ENCODE assay signal across 14 cellular contexts in the genomic region with DNA sequence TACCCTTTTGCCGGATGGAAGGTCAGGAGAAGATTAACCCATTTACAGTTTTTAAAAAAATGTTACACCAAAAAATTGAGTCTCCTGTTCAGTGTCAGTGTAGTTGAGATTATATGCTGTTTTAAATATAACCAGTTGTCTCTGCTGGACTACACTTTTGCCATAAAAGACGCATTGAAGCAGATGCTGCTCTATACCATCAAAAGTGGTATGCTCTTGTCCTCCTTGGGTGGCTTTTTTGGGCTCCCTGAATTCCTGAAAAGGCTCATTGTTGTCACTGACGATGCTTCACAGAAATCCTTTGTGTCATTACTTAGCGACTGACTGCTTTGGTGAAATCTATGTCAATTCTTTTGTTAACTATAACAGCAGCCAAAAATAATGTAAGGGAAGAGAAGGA.
DNase-seq lines count a peak whose midpoint lies in the region; TF ChIP-seq lines count a peak whose summit lies in the region.
"Had no signal": no experiment of that assay in that cellular context is flagged by ENCODE, and none has a peak within 500 bp of the region (broad histone marks: within the 10 kb centered on the region; RNA-seq: fewer than 3 reads in every experiment).

No MANE protein-coding gene starts in this region.

- H3K36me3 ChIP-seq in BLaER1 (no peaks in the 10 kb centered on the region), HEK293 (ENCODE audit: control insufficient read depth in 2 of 2, insufficient read depth in 1 of 2, low read length in 2 of 2) (no peaks in the 10 kb centered on the region), endodermal cell (ENCODE audit: control insufficient read depth, insufficient read depth, low read length) (no peaks in the 10 kb centered on the region), neural progenitor cell (no peaks in the 10 kb centered on the region)
- H3K36me3 ChIP-seq: BE2C, MG63 had no signal

- no peaks in the 10 kb centered on the region for H3K9me3 Mint-ChIP-seq in endodermal cell
- peaks cover 6% of the 10 kb centered on the region for H3K9me3 Mint-ChIP-seq in neural progenitor cell
- H3K9me3 Mint-ChIP-seq: CD4-positive, CD25-positive, alpha-beta regulatory T cell had no signal

- H3K27ac Mint-ChIP-seq in endodermal cell (no peak overlapping the region), neural progenitor cell (peak overlapping the region; percentile 11)
- H3K27ac Mint-ChIP-seq: CD4-positive, CD25-positive, alpha-beta regulatory T cell had no signal

- H3K36me3 Mint-ChIP-seq in endodermal cell (ENCODE audit: low read depth) (peaks cover 1% of the 10 kb centered on the region), neural progenitor cell (peaks cover 4% of the 10 kb centered on the region)

- WGBS in endodermal cell (ENCODE audit: insufficient coverage in 1 of 2, insufficient read length in 1 of 2), 2 experiments = 59 to 78% methylated on average over 1 to 4 of the region's 4 CpGs

- CTCF ChIA-PET in HEK293 (lab: Yijun Ruan, JAX) = no interaction called here

- no peak overlapping the region for H3K4me3 ChIP-seq in BLaER1
- no peak overlapping the region for H3K4me3 ChIP-seq in HEK293 (ENCODE audit: low read depth, low read length)
- H3K4me3 ChIP-seq in endodermal cell (ENCODE audit: low read length) = no peak overlapping the region
- H3K4me3 ChIP-seq in neural progenitor cell = no peak overlapping the region
- H3K4me3 ChIP-seq: MG63 had no signal

- H3K9me3 ChIP-seq in BLaER1 (no peaks in the 10 kb centered on the region; the same call in 1 of the 2 replicates), HEK293 (ENCODE audit: control insufficient read depth, insufficient read depth, low read depth, low read length) (no peaks in the 10 kb centered on the region), endodermal cell (ENCODE audit: control insufficient read depth, low read length) (no peaks in the 10 kb centered on the region), neural progenitor cell (ENCODE audit: low read depth) (no peaks in the 10 kb centered on the region)
- H3K9me3 ChIP-seq: BE2C, MG63 had no signal

- H3K27ac ChIP-seq in BLaER1 = no peak overlapping the region
- no peak overlapping the region for H3K27ac ChIP-seq in HEK293 (ENCODE audit: extremely low read depth, low read depth, low read length)
- H3K27ac ChIP-seq in endodermal cell (ENCODE audit: low read depth, low read length) = peak overlapping the region; percentile 30
- no peak overlapping the region for H3K27ac ChIP-seq in neural progenitor cell

- H3K4me3 Mint-ChIP-seq in endodermal cell = no peak overlapping the region
- no peak overlapping the region for H3K4me3 Mint-ChIP-seq in neural progenitor cell
- H3K4me3 Mint-ChIP-seq: CD4-positive, CD25-positive, alpha-beta regulatory T cell had no signal

- no peak for DNase-seq in endodermal cell
- DNase-seq in neural progenitor cell (ENCODE audit: low spot score) = peak; percentile 65
- DNase-seq in NCI-H1417 treated with DMSO at 0.1 percent for 48 hours (lab: John Stamatoyannopoulos, UW) = no peak
- DNase-seq in activated CD4-positive, alpha-beta T cell treated with anti-CD3 and anti-CD28 coated beads, Interleukin-2, amount 50 U/mL, for 4 hours = no peak
- DNase-seq in NCI-H510A (lab: John Stamatoyannopoulos, UW) = no peak
- DNase-seq in effector CD8-positive, alpha-beta T cell (lab: John Stamatoyannopoulos, UW) = no peak
- DNase-seq: BE2C; CD4-positive, CD25-positive, alpha-beta regulatory T cell; COR-L47; DND-41; MG63; NCI-H524 had no signal

- H3F3A ChIP-seq in neural progenitor cell (ENCODE audit: low read depth) = no peaks in the 10 kb centered on the region

- TF ChIP-seq CTCF in HEK293 (tag by site-specific recombination; IDR thresholded peaks at IDR 0.05) (no peak), endodermal cell (conservative IDR thresholded peaks at IDR 0.05) (no peak), neural progenitor cell (IDR thresholded peaks at IDR 0.05) (no peak)

- H3K79me2 ChIP-seq in neural progenitor cell (ENCODE audit: low read depth) = no peaks in the 10 kb centered on the region

- H3K4me2 ChIP-seq in BLaER1 = peak overlapping the region; percentile 36; the same call in 1 of the 2 replicates
- H3K4me2 ChIP-seq in neural progenitor cell = peak overlapping the region; percentile 4

- no peaks in the 10 kb centered on the region for H4K20me1 ChIP-seq in BLaER1
- no peaks in the 10 kb centered on the region for H4K20me1 ChIP-seq in neural progenitor cell (ENCODE audit: low read depth)

- H3K4me1 ChIP-seq in BLaER1 = peaks cover 14% of the 10 kb centered on the region
- peaks cover 33% of the 10 kb centered on the region for H3K4me1 ChIP-seq in HEK293 (ENCODE audit: control insufficient read depth, insufficient read depth, low read length)
- no peaks in the 10 kb centered on the region for H3K4me1 ChIP-seq in endodermal cell (ENCODE audit: control insufficient read depth, insufficient read depth, low read length)
- H3K4me1 ChIP-seq in neural progenitor cell = peaks cover 14% of the 10 kb centered on the region
- H3K4me1 ChIP-seq: BE2C had no signal

- H3K4me1 Mint-ChIP-seq in endodermal cell (peaks cover 2% of the 10 kb centered on the region), neural progenitor cell (peaks cover 26% of the 10 kb centered on the region)
- H3K4me1 Mint-ChIP-seq: CD4-positive, CD25-positive, alpha-beta regulatory T cell had no signal

- POLR2A ChIA-PET in HEK293 (lab: Yijun Ruan, JAX) = no interaction called here

- H3K27me3 ChIP-seq in BLaER1 (no peaks in the 10 kb centered on the region), endodermal cell (ENCODE audit: control insufficient read depth, insufficient read depth, low read length, poor library complexity, severe bottlenecking) (no peaks in the 10 kb centered on the region), neural progenitor cell (no peaks in the 10 kb centered on the region)
- H3K27me3 ChIP-seq: BE2C, MG63 had no signal

- no peaks in the 10 kb centered on the region for H3K27me3 Mint-ChIP-seq in endodermal cell (ENCODE audit: insufficient read depth)
- peaks cover 4% of the 10 kb centered on the region for H3K27me3 Mint-ChIP-seq in neural progenitor cell (ENCODE audit: insufficient read depth, low read depth)
- H3K27me3 Mint-ChIP-seq: CD4-positive, CD25-positive, alpha-beta regulatory T cell had no signal

- no peak overlapping the region for H2AFZ ChIP-seq in neural progenitor cell (replicated peaks)

- no peak overlapping the region for H3K9ac ChIP-seq in BLaER1
- H3K9ac ChIP-seq in endodermal cell (ENCODE audit: extremely low read depth, low read length, poor library complexity, severe bottlenecking) = no peak overlapping the region
- no peak overlapping the region for H3K9ac ChIP-seq in neural progenitor cell

TF ChIP-seq in HEK293, 187 proteins besides CTCF, POLR2A, EP300 and RAD21:
- TF ChIP-seq, protein P1, sequence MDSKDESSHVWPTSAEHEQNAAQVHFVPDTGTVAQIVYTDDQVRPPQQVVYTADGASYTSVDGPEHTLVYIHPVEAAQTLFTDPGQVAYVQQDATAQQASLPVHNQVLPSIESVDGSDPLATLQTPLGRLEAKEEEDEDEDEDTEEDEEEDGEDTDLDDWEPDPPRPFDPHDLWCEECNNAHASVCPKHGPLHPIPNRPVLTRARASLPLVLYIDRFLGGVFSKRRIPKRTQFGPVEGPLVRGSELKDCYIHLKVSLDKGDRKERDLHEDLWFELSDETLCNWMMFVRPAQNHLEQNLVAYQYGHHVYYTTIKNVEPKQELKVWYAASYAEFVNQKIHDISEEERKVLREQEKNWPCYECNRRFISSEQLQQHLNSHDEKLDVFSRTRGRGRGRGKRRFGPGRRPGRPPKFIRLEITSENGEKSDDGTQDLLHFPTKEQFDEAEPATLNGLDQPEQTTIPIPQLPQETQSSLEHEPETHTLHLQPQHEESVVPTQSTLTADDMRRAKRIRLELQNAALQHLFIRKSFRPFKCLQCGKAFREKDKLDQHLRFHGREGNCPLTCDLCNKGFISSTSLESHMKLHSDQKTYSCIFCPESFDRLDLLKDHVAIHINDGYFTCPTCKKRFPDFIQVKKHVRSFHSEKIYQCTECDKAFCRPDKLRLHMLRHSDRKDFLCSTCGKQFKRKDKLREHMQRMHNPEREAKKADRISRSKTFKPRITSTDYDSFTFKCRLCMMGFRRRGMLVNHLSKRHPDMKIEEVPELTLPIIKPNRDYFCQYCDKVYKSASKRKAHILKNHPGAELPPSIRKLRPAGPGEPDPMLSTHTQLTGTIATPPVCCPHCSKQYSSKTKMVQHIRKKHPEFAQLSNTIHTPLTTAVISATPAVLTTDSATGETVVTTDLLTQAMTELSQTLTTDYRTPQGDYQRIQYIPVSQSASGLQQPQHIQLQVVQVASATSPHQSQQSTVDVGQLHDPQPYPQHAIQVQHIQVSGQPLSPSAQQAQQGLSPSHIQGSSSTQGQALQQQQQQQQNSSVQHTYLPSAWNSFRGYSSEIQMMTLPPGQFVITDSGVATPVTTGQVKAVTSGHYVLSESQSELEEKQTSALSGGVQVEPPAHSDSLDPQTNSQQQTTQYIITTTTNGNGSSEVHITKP (tag by site-specific recombination; IDR thresholded peaks at IDR 0.05) = peak; percentile 67
- TF ChIP-seq ZNF302 (tag by site-specific recombination; IDR thresholded peaks at IDR 0.05; ENCODE audit: low read depth) = no peak
